Comparison of ENCODE assay signal across 13 cellular contexts in the genomic region with DNA sequence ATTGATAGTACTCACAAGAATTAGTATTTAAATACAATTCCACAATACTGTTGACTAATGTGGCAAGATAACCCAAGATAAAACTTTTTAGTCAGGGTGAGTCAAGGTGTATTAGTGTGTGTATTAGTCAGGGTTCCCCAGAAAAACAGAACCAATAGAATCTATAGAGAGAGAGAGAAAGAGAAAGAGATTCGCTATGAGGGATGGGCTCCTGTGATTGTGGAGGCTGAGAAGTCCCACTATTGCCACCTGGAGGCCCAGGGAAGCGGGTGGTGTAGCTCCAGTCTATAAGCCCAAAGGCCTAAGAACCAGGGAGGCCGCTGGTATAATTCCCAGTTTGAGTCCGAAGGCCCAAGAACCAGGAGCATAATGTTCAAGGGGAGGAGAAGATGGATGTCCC. TPM values are rescaled to one million over a fixed set of nuclear protein-coding genes. Genes with fewer than 3 reads are reported as not detected.
DNase-seq lines count a peak whose midpoint lies in the region; ATAC-seq and TF ChIP-seq lines count a peak whose summit lies in the region.
"Had no signal": no experiment of that assay in that cellular context is flagged by ENCODE, and none has a peak within 500 bp of the region (broad histone marks: within the 10 kb centered on the region; RNA-seq: fewer than 3 reads in every experiment).

No MANE protein-coding gene starts in this region.

- H3K4me2 ChIP-seq in OCI-LY3 (ENCODE audit: low read length) (no peak overlapping the region), Karpas-422 (ENCODE audit: low read depth, low read length, poor library complexity, severe bottlenecking) (no peak overlapping the region)

- H3K9ac ChIP-seq in OCI-LY3 (ENCODE audit: low read length) (no peak overlapping the region), Karpas-422 (ENCODE audit: low read length) (no peak overlapping the region)

- H3K27me3 ChIP-seq in BJ (ENCODE audit: control insufficient read depth, insufficient read depth, low read length) (peaks cover 4% of the 10 kb centered on the region), OCI-LY3 (ENCODE audit: low read depth, low read length) (no peaks in the 10 kb centered on the region), Karpas-422 (ENCODE audit: low read length) (no peaks in the 10 kb centered on the region)
- H3K27me3 ChIP-seq: SJCRH30 had no signal

- H3K4me3 ChIP-seq in BJ (ENCODE audit: low read depth, low read length) (no peak overlapping the region), OCI-LY3 (ENCODE audit: low read length) (no peak overlapping the region), fibroblast of mammary gland (ENCODE audit: control insufficient read depth, low read depth, low read length) (no peak overlapping the region), Karpas-422 (ENCODE audit: low read length) (no peak overlapping the region)
- H3K4me3 ChIP-seq: SJCRH30 had no signal

- POLR2A ChIA-PET in BJ (lab: Charles Lee): no interaction called here

- CTCF ChIA-PET in BJ (lab: Yijun Ruan, JAX): no interaction called here

- H3K4me1 ChIP-seq in OCI-LY3 (ENCODE audit: low read length): no peaks in the 10 kb centered on the region
- no peaks in the 10 kb centered on the region for H3K4me1 ChIP-seq in Karpas-422 (ENCODE audit: low read length)
- H3K4me1 ChIP-seq: SJCRH30 had no signal

- H3K79me2 ChIP-seq in OCI-LY3 (ENCODE audit: low read length) (no peaks in the 10 kb centered on the region), Karpas-422 (ENCODE audit: low read length) (no peaks in the 10 kb centered on the region)

- DNase-seq in BJ (ENCODE audit: low read depth) (no peak), fibroblast of mammary gland (ENCODE audit: low read depth) (no peak), NCI-H1048 (lab: John Stamatoyannopoulos, UW) (no peak), Karpas-422 (no peak)
- DNase-seq: activated CD4-positive, alpha-beta T cell treated with anti-CD3 and anti-CD28 coated beads for 4 hours; effector CD8-positive, alpha-beta T cell; NCI-H2029; stimulated activated naive CD4-positive, alpha-beta T cell treated with Interleukin-2 at 50 U/mL for 16 hours had no signal

- peak; percentile 21; the same call in 1 of the 2 replicates for TF ChIP-seq CTCF in BJ (IDR thresholded peaks at IDR 0.05; ENCODE audit: insufficient read depth, low read depth, low read length)
- peak; percentile 33; the same call in 2 of the 3 replicates for TF ChIP-seq CTCF in GM12872 (IDR thresholded peaks at IDR 0.05; ENCODE audit: insufficient read depth, low read depth, low read length)
- 0 out of 2 replicates have a peak, but pooled peaks have one; percentile 8 for TF ChIP-seq CTCF in OCI-LY3 (IDR thresholded peaks at IDR 0.05; ENCODE audit: low read depth, low read length)
- TF ChIP-seq CTCF in fibroblast of mammary gland (conservative IDR thresholded peaks at IDR 0.05; ENCODE audit: control insufficient read depth, insufficient read depth, low read depth, low read length): peak; percentile 19

- H4K20me1 ChIP-seq in OCI-LY3 (ENCODE audit: insufficient read depth, low read length) (no peaks in the 10 kb centered on the region), Karpas-422 (ENCODE audit: insufficient read depth, low read depth, low read length) (no peaks in the 10 kb centered on the region)

- H2AFZ ChIP-seq in OCI-LY3 (ENCODE audit: low read depth, low read length) (no peak overlapping the region), Karpas-422 (ENCODE audit: low read length) (no peak overlapping the region)

- H3K36me3 ChIP-seq in BJ (ENCODE audit: control insufficient read depth, insufficient read depth, low read length) (no peaks in the 10 kb centered on the region), OCI-LY3 (replicated peaks; ENCODE audit: low read depth, low read length) (no peaks in the 10 kb centered on the region), Karpas-422 (ENCODE audit: insufficient read depth, low read length) (no peaks in the 10 kb centered on the region)
- H3K36me3 ChIP-seq: SJCRH30 had no signal

- no peaks in the 10 kb centered on the region for H3K9me3 ChIP-seq in OCI-LY3 (ENCODE audit: insufficient read depth, low read length)
- H3K9me3 ChIP-seq in Karpas-422 (ENCODE audit: low read length): no peaks in the 10 kb centered on the region
- H3K9me3 ChIP-seq: SJCRH30 had no signal

- H3K9me2 ChIP-seq in Karpas-422 (replicated peaks; ENCODE audit: insufficient read depth, low read length): no peaks in the 10 kb centered on the region

- ATAC-seq in HG03280 (IDR thresholded peaks at IDR 0.05; ENCODE audit: unreplicated experiment): no peak
- ATAC-seq in HG02884 (IDR thresholded peaks at IDR 0.05; ENCODE audit: unreplicated experiment): no peak

- H3K27ac ChIP-seq in OCI-LY3 (ENCODE audit: low read length) (no peak overlapping the region), Karpas-422 (ENCODE audit: low read length) (no peak overlapping the region)
- H3K27ac ChIP-seq: SJCRH30 had no signal

RNA-seq across cellular contexts. Expression of gene SHISAL2B, which starts 10.0 kb away (rescaled TPM):
- polyA plus RNA-seq in BJ (2011; rRNA removed): not detected in 2 replicates
- polyA minus RNA-seq in BJ (2011; rRNA and poly(A)+ RNA removed): not detected in 2 replicates
- not detected in 2 replicates for total RNA-seq in Karpas-422 (2014; rRNA removed; shearing (Covaris generic); ENCODE audit: low replicate concordance)
- total RNA-seq: SJCRH30 had no signal
